Comparison of ENCODE assay signal across 12 cellular contexts in genomic region chr22:37418627-37419369, GRCh38. TPM values are rescaled to one million over a fixed set of nuclear protein-coding genes. Genes with fewer than 3 reads are reported as not detected.
A peak's percentile ranks its signal among the peaks of the same experiment; 100 is the strongest.
DNase-seq lines count a peak whose midpoint lies in the region; ATAC-seq and TF ChIP-seq lines count a peak whose summit lies in the region.
"Had no signal": no experiment of that assay in that cellular context is flagged by ENCODE, and none has a peak within 500 bp of the region (broad histone marks: within the 10 kb centered on the region; RNA-seq: fewer than 3 reads in every experiment).

No MANE protein-coding gene starts in this region.

- no peaks in the 10 kb centered on the region for H4K20me1 ChIP-seq in neural cell (ENCODE audit: insufficient read depth)

- H3K79me2 ChIP-seq in neural cell (replicated peaks; ENCODE audit: insufficient read depth, low read length) = no peaks in the 10 kb centered on the region

- ATAC-seq in gastrocnemius medialis = no peak

- no peaks in the 10 kb centered on the region for H3F3A ChIP-seq in neural cell (ENCODE audit: insufficient read depth, low read length, poor library complexity, severe bottlenecking)

- H3K4me3 ChIP-seq in dorsolateral prefrontal cortex (peak overlapping the region in 44 of 59 donors; percentile 15 to 65 (median 50)), neural cell (ENCODE audit: low read length) (peak overlapping the region; percentile 65), gastrocnemius medialis (no peak overlapping the region)
- H3K4me3 ChIP-seq: MG63 had no signal

- H2AFZ ChIP-seq in neural cell (ENCODE audit: low read depth, low read length) = no peak overlapping the region

- H3K9me2 ChIP-seq in neural cell (ENCODE audit: insufficient read depth, low read length) = no peaks in the 10 kb centered on the region

- intact Hi-C loops in dorsolateral prefrontal cortex (cut with DNase I) (loop anchor here in 1 of 2 donors (5.0 kb wide), 1 partner anchor 76 kb away; no protein-coding TSS in a partner anchor), gastrocnemius medialis (cut with DNase I; ENCODE audit: low total_unique reads) (no loop called here)

- no peak for TF ChIP-seq CTCF in dorsolateral prefrontal cortex (IDR thresholded peaks at IDR 0.05 in 54 of 56, conservative IDR thresholded peaks at IDR 0.05 in 2 of 56; ENCODE audit: low read depth in 1 of 56, partially characterized antibody in 56 of 56)
- TF ChIP-seq CTCF in neural cell (IDR thresholded peaks at IDR 0.05; ENCODE audit: poor library complexity, severe bottlenecking) = no peak
- no peak for TF ChIP-seq CTCF in gastrocnemius medialis (IDR thresholded peaks at IDR 0.05 in 4 of 5, conservative IDR thresholded peaks at IDR 0.05 in 1 of 5)

- H3K27ac ChIP-seq in dorsolateral prefrontal cortex = peak overlapping the region in 19 of 59 donors; percentile 9 to 76 (median 53)
- H3K27ac ChIP-seq in neural cell (ENCODE audit: low read length) = no peak overlapping the region
- no peak overlapping the region for H3K27ac ChIP-seq in gastrocnemius medialis

- H3K36me3 ChIP-seq in neural cell (ENCODE audit: insufficient read depth, low read length) = no peaks in the 10 kb centered on the region
- no peaks in the 10 kb centered on the region for H3K36me3 ChIP-seq in gastrocnemius medialis
- H3K36me3 ChIP-seq: MG63 had no signal

- no peak for TF ChIP-seq POLR2A in gastrocnemius medialis (IDR thresholded peaks at IDR 0.05)

- peak overlapping the region; percentile 70 for H3K9ac ChIP-seq in neural cell (ENCODE audit: low read length)

- in situ Hi-C loops in gastrocnemius medialis (cut with MboI; ENCODE audit: low sequenced_read_pairs in 4 of 4) = no loop called here

- no peaks in the 10 kb centered on the region for H3K9me3 ChIP-seq in neural cell (ENCODE audit: low read length)
- no peaks in the 10 kb centered on the region for H3K9me3 ChIP-seq in gastrocnemius medialis
- H3K9me3 ChIP-seq: MG63 had no signal

- TF ChIP-seq RAD21 in neural cell (conservative IDR thresholded peaks at IDR 0.05) = no peak

- H3K4me2 ChIP-seq in neural cell (ENCODE audit: low read length) = no peak overlapping the region

- H3K27me3 ChIP-seq in dorsolateral prefrontal cortex (peaks cover 0 to 46% (median 10%) of the 10 kb centered on the region in 45 donors), neural cell (ENCODE audit: insufficient read depth, low read depth, low read length) (peaks cover 32% of the 10 kb centered on the region), gastrocnemius medialis (peaks cover 31 to 44% (median 36%) of the 10 kb centered on the region in 3 donors)

- no peaks in the 10 kb centered on the region for H3K4me1 ChIP-seq in gastrocnemius medialis

- DNase-seq in DMS153 treated with DMSO at 0.1 percent for 48 hours (lab: John Stamatoyannopoulos, UW; ENCODE audit: unreplicated experiment) (peak; percentile 34), NCI-H2171 (lab: John Stamatoyannopoulos, UW) (peak; percentile 89), dorsolateral prefrontal cortex (peak in 1 of 10 donors; percentile 41), gastrocnemius medialis (no peak), NCI-H1105 (lab: John Stamatoyannopoulos, UW) (no peak), ecto neural progenitor cell (ENCODE audit: low spot score) (no peak)
- DNase-seq: activated CD4-positive, CD25-positive, alpha-beta regulatory T cell treated with anti-CD3 and anti-CD28 coated beads, Interleukin-2, amount 50 U/mL, for 72 hours; amniotic stem cell; DND-41; MG63; NCI-H524 treated with DMSO at 0.1 percent for 48 hours had no signal

- no peak for TF ChIP-seq EP300 in neural cell (conservative IDR thresholded peaks at IDR 0.05; ENCODE audit: poor library complexity, severe bottlenecking)

TF ChIP-seq in neural cell, 6 proteins besides CTCF, POLR2A, EP300 and RAD21:
- TF ChIP-seq EZH2 (IDR thresholded peaks at IDR 0.05; ENCODE audit: borderline replicate concordance, insufficient read depth, low read length, poor library complexity, severe bottlenecking) (no peak), TAF1 (IDR thresholded peaks at IDR 0.05; ENCODE audit: low read depth) (no peak), POLR2AphosphoS5 (IDR thresholded peaks at IDR 0.05) (no peak), MXI1 (conservative IDR thresholded peaks at IDR 0.05; ENCODE audit: poor library complexity, severe bottlenecking) (no peak), SMC3 (conservative IDR thresholded peaks at IDR 0.05; ENCODE audit: poor library complexity) (no peak)
- TF ChIP-seq, protein P1, sequence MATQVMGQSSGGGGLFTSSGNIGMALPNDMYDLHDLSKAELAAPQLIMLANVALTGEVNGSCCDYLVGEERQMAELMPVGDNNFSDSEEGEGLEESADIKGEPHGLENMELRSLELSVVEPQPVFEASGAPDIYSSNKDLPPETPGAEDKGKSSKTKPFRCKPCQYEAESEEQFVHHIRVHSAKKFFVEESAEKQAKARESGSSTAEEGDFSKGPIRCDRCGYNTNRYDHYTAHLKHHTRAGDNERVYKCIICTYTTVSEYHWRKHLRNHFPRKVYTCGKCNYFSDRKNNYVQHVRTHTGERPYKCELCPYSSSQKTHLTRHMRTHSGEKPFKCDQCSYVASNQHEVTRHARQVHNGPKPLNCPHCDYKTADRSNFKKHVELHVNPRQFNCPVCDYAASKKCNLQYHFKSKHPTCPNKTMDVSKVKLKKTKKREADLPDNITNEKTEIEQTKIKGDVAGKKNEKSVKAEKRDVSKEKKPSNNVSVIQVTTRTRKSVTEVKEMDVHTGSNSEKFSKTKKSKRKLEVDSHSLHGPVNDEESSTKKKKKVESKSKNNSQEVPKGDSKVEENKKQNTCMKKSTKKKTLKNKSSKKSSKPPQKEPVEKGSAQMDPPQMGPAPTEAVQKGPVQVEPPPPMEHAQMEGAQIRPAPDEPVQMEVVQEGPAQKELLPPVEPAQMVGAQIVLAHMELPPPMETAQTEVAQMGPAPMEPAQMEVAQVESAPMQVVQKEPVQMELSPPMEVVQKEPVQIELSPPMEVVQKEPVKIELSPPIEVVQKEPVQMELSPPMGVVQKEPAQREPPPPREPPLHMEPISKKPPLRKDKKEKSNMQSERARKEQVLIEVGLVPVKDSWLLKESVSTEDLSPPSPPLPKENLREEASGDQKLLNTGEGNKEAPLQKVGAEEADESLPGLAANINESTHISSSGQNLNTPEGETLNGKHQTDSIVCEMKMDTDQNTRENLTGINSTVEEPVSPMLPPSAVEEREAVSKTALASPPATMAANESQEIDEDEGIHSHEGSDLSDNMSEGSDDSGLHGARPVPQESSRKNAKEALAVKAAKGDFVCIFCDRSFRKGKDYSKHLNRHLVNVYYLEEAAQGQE (IDR thresholded peaks at IDR 0.05; ENCODE audit: borderline replicate concordance) = no peak

RNA-seq across cellular contexts. Expression of gene ELFN2, which starts 8.5 kb away (rescaled TPM):
- total RNA-seq in dorsolateral prefrontal cortex (10 to 100 TPM; 22.8 to 99.1 (median 67.0) TPM), gastrocnemius medialis (under 1 TPM in 2 of 4 donors, not detected in 2; 0.02 to 0.03 TPM)
- polyA plus RNA-seq in neural cell = 4.4 and 5.2 TPM in 2 replicates
- polyA minus RNA-seq in neural cell = 9.0 and 9.8 TPM in 2 replicates

Comparison
In these comparisons a context has a peak if more than half of its experiments do, and no peak if none do; other contexts are left out.
1. DNase-seq: peak in DMS153 treated with DMSO at 0.1 percent for 48 hours (single experiment) and NCI-H2171 (single experiment); none in gastrocnemius medialis (0 of 2), NCI-H1105 (single experiment) and ecto neural progenitor cell (single experiment).
2. H3K4me3 ChIP-seq: peak in dorsolateral prefrontal cortex (44 of 59) and neural cell (single experiment); none in gastrocnemius medialis (0 of 4).
3. RNA of gene ELFN2, which starts 8.5 kb away (total RNA-seq): 22.8 to 99.1 TPM in dorsolateral prefrontal cortex; 0.02 to 0.03 TPM in gastrocnemius medialis; every median in the first group is over 10 times any median in the second.